In genomic region chr4:12761694-12762093, GRCh38 we compare ENCODE assay signal across 23 cellular contexts.
A peak's percentile ranks its signal among the peaks of the same experiment; 100 is the strongest.
DNase-seq lines count a peak whose midpoint lies in the region; FAIRE-seq and TF ChIP-seq lines count a peak whose summit lies in the region.
"Had no signal": no experiment of that assay in that cellular context is flagged by ENCODE, and none has a peak within 500 bp of the region (broad histone marks: within the 10 kb centered on the region; RNA-seq: fewer than 3 reads in every experiment).

No MANE protein-coding gene starts in this region.

- H3K4me1 ChIP-seq in Karpas-422 (ENCODE audit: low read length) (no peaks in the 10 kb centered on the region), neural progenitor cell (no peaks in the 10 kb centered on the region)
- H3K4me1 ChIP-seq: HAP-1 had no signal

- TF ChIP-seq CTCF in bronchial epithelial cell (IDR thresholded peaks at IDR 0.05; ENCODE audit: insufficient read depth, low read length, severe bottlenecking), result no peak
- no peak for TF ChIP-seq CTCF in neural progenitor cell (IDR thresholded peaks at IDR 0.05)

- H2AFZ ChIP-seq in Karpas-422 (ENCODE audit: low read length), result no peak overlapping the region
- H2AFZ ChIP-seq in neural progenitor cell (replicated peaks), result peak overlapping the region; percentile 7

- no peaks in the 10 kb centered on the region for H3K9me3 ChIP-seq in Karpas-422 (ENCODE audit: low read length)
- H3K9me3 ChIP-seq in neural progenitor cell (ENCODE audit: low read depth), result no peaks in the 10 kb centered on the region
- H3K9me3 ChIP-seq: HAP-1 had no signal

- H3K9me3 Mint-ChIP-seq in neural progenitor cell, result no peaks in the 10 kb centered on the region

- H3K27ac Mint-ChIP-seq in neural progenitor cell, result no peak overlapping the region
- H3K27ac Mint-ChIP-seq: HFFc6 had no signal

- DNase-seq in Caki2 (ENCODE audit: low read depth) (peak; percentile 1), Karpas-422 (peak; percentile 11), bronchial epithelial cell (ENCODE audit: low read depth) (peak; percentile 8), neural progenitor cell (ENCODE audit: low spot score) (no peak), NCI-H345 (lab: John Stamatoyannopoulos, UW) (no peak), NCI-H524 (lab: John Stamatoyannopoulos, UW) (no peak)
- DNase-seq in stimulated activated CD8-positive, alpha-beta memory T cell treated with anti-CD3 and anti-CD28 coated beads, Interleukin-4, amount 100 ng/mL, for 48 hours, result no peak
- DNase-seq: 8988T, ACHN, DMS153, DND-41, HFFc6, IMR-90, KG1, NCI-H1105, NCI-H1436 treated with DMSO at 0.1 percent for 48 hours, NCI-H187 treated with DMSO at 0.1 percent for 48 hours, NCI-H2171 treated with DMSO at 0.1 percent for 48 hours, NCI-H524 treated with DMSO at 0.1 percent for 48 hours, NCI-H82, SIG-M5 had no signal

- H3K27ac ChIP-seq in Karpas-422 (ENCODE audit: low read length), result no peak overlapping the region
- no peak overlapping the region for H3K27ac ChIP-seq in neural progenitor cell

- H3K27me3 ChIP-seq in Karpas-422 (ENCODE audit: low read length) (no peaks in the 10 kb centered on the region), bronchial epithelial cell (ENCODE audit: control insufficient read depth, insufficient read depth, low read length) (no peaks in the 10 kb centered on the region), neural progenitor cell (no peaks in the 10 kb centered on the region)

- no peak for FAIRE-seq in bronchial epithelial cell (lab: Jason Lieb, UNC)
- FAIRE-seq: GM19239 had no signal

- no peak overlapping the region for H3K4me3 Mint-ChIP-seq in neural progenitor cell
- H3K4me3 Mint-ChIP-seq: HFFc6 had no signal

- H3K4me2 ChIP-seq in Karpas-422 (ENCODE audit: low read depth, low read length, poor library complexity, severe bottlenecking), result no peak overlapping the region
- H3K4me2 ChIP-seq in neural progenitor cell, result no peak overlapping the region

- H3K4me3 ChIP-seq in Karpas-422 (ENCODE audit: low read length) (no peak overlapping the region), bronchial epithelial cell (ENCODE audit: low read depth, low read length) (no peak overlapping the region), neural progenitor cell (no peak overlapping the region)
- H3K4me3 ChIP-seq: HAP-1 had no signal

- H3K79me2 ChIP-seq in Karpas-422 (ENCODE audit: low read length) (no peaks in the 10 kb centered on the region), neural progenitor cell (ENCODE audit: low read depth) (no peaks in the 10 kb centered on the region)

- H3K9me2 ChIP-seq in Karpas-422 (replicated peaks; ENCODE audit: insufficient read depth, low read length), result no peaks in the 10 kb centered on the region

- no peaks in the 10 kb centered on the region for H3K36me3 ChIP-seq in Karpas-422 (ENCODE audit: insufficient read depth, low read length)
- H3K36me3 ChIP-seq in bronchial epithelial cell (ENCODE audit: control insufficient read depth, insufficient read depth, low read length), result no peaks in the 10 kb centered on the region
- H3K36me3 ChIP-seq in neural progenitor cell, result no peaks in the 10 kb centered on the region
- H3K36me3 ChIP-seq: HAP-1 had no signal

- H3K27me3 Mint-ChIP-seq in neural progenitor cell (ENCODE audit: insufficient read depth, low read depth), result peaks cover 3% of the 10 kb centered on the region

- H3K9ac ChIP-seq in Karpas-422 (ENCODE audit: low read length) (no peak overlapping the region), neural progenitor cell (no peak overlapping the region)

- no peaks in the 10 kb centered on the region for H3F3A ChIP-seq in neural progenitor cell (ENCODE audit: low read depth)

- H4K20me1 ChIP-seq in Karpas-422 (ENCODE audit: insufficient read depth, low read depth, low read length) (no peaks in the 10 kb centered on the region), neural progenitor cell (ENCODE audit: low read depth) (no peaks in the 10 kb centered on the region)

- H3K4me1 Mint-ChIP-seq in neural progenitor cell, result no peaks in the 10 kb centered on the region

- no peaks in the 10 kb centered on the region for H3K36me3 Mint-ChIP-seq in neural progenitor cell

- in situ Hi-C loops in Caki2 (cut with HindIII; ENCODE audit: low pct_unique_long_range_greater_than_20kb, low sequenced_read_pairs), result no loop called here

Comparison
In these comparisons a context has a peak if more than half of its experiments do, and no peak if none do; other contexts are left out.
1. DNase-seq: peak in Caki2 (single experiment), Karpas-422 (single experiment) and bronchial epithelial cell (single experiment); none in neural progenitor cell (single experiment), stimulated activated CD8-positive, alpha-beta memory T cell treated with anti-CD3 and anti-CD28 coated beads, Interleukin-4, amount 100 ng/mL, for 48 hours (single experiment), NCI-H345 (single experiment) and NCI-H524 (0 of 2).